ENCODE assay signal across 9 cellular contexts in the genomic region with DNA sequence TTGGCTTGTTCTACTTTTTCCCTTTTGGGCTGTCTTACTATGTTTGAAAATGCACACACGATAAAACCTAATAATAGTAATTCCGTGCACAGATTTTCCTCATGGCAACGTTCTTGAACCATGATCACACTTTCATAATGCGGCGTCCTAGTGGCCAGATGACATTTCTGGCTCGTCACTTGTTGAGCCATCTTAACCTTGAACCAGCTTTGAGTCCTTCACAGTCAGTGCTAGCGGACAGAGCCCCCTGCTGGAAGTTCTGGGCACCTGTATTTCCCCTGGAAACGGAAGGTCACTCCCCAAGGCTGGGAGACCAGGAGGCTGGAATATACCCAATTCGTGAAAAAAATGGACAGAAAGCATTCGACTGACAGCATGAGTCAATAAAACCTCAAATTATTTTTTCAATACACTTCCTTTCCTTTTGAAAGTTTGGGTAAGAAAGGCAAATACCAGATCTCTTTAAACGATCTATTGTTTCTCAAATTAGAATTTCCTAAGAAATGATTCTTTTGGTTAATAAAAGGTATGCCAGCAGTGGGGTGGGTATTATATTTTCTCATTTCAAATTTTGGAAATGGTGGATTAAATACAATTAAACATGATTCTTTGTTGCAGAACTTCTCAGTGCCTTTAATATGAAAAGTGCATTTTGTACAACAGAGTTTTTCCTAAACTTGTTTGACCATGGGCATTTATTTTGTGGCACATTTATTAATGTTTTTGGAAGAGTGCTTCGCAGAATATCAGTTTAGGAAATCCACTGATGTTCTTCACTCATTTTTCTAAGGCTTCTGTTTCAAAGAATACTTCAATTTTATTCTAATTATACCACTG.
DNase-seq lines count a peak whose midpoint lies in the region; ATAC-seq and TF ChIP-seq lines count a peak whose summit lies in the region.
"Had no signal": no experiment of that assay in that cellular context is flagged by ENCODE, and none has a peak within 500 bp of the region (broad histone marks: within the 10 kb centered on the region; RNA-seq: fewer than 3 reads in every experiment).

No MANE protein-coding gene starts in this region.

- H2AFZ ChIP-seq in OCI-LY7 (ENCODE audit: low read length) = no peak overlapping the region

- TF ChIP-seq CTCF in OCI-LY7 (conservative IDR thresholded peaks at IDR 0.05; ENCODE audit: low read length) (peak; percentile 99), nephron progenitor cell (IDR thresholded peaks at IDR 0.05) (peak; percentile 87)

- no peaks in the 10 kb centered on the region for H3K36me3 Mint-ChIP-seq in nephron progenitor cell (ENCODE audit: low read depth)

- H3K27ac ChIP-seq in OCI-LY7 (ENCODE audit: low read depth, low read length, poor library complexity, severe bottlenecking) = no peak overlapping the region
- H3K27ac ChIP-seq in substantia nigra (ENCODE audit: low read depth, low read length, poor library complexity, severe bottlenecking) = no peak overlapping the region
- H3K27ac ChIP-seq: epithelial cell of prostate had no signal

- H3K4me3 Mint-ChIP-seq in nephron progenitor cell = no peak overlapping the region

- H3K4me1 ChIP-seq in OCI-LY7 (ENCODE audit: insufficient read depth, low read length, poor library complexity, severe bottlenecking) = no peaks in the 10 kb centered on the region

- H3K27ac Mint-ChIP-seq in nephron progenitor cell = no peak overlapping the region

- peaks cover 15% of the 10 kb centered on the region for H3K27me3 Mint-ChIP-seq in nephron progenitor cell (ENCODE audit: low read depth, poor library complexity)

- no peaks in the 10 kb centered on the region for H3K36me3 ChIP-seq in OCI-LY7 (ENCODE audit: insufficient read depth, low read length)

- CTCF ChIA-PET in OCI-LY7 (lab: Charles Lee; ENCODE audit: unreplicated experiment) = no interaction called here

- H3K79me2 ChIP-seq in OCI-LY7 (ENCODE audit: insufficient read depth, low read depth, low read length) = no peaks in the 10 kb centered on the region

- no peak overlapping the region for H3K4me2 ChIP-seq in OCI-LY7 (ENCODE audit: low read length)

- ATAC-seq in GM19467 (IDR thresholded peaks at IDR 0.05; ENCODE audit: unreplicated experiment) (peak; percentile 96), HG03558 (IDR thresholded peaks at IDR 0.05; ENCODE audit: extremely low read depth, unreplicated experiment) (peak; percentile 91)

- no peaks in the 10 kb centered on the region for H4K20me1 ChIP-seq in OCI-LY7 (ENCODE audit: insufficient read depth, low read length)

- POLR2A ChIA-PET in OCI-LY7 (lab: Charles Lee) = interaction anchor here (0.6 kb wide), 1 partner anchor 150 kb away, joined by 3 read pairs; no protein-coding TSS in a partner anchor

- DNase-seq in D341Med (ENCODE audit: low spot score) (peak; percentile 77), OCI-LY7 (ENCODE audit: low spot score) (peak; percentile 84), fibroblast of gingiva (ENCODE audit: low read depth) (peak; percentile 72), nephron progenitor cell (peak; percentile 78), substantia nigra (lab: John Stamatoyannopoulos, UW) (peak in 43 of 49 donors; percentile 17 to 82 (median 64))
- peak; percentile 74 for DNase-seq in activated CD8-positive, alpha-beta memory T cell treated with anti-CD3 and anti-CD28 coated beads, Interleukin-2, amount 50 U/mL, for 48 hours

- H3K9me3 Mint-ChIP-seq in nephron progenitor cell = no peaks in the 10 kb centered on the region

- H3K9me2 ChIP-seq in OCI-LY7 (ENCODE audit: insufficient read depth, low read length) = no peaks in the 10 kb centered on the region

- no TSS peak for BruUV-seq in OCI-LY7 (replicated peaks; lab: Mats Ljungman, UMichigan)

- no peaks in the 10 kb centered on the region for H3K9me3 ChIP-seq in OCI-LY7 (ENCODE audit: low read length)

- H3K4me3 ChIP-seq in OCI-LY7 (ENCODE audit: low read depth, low read length, poor library complexity, severe bottlenecking) = no peak overlapping the region

- intact Hi-C loops in OCI-LY7 (cut with micrococcal nuclease; ENCODE audit: unreplicated experiment) = loop anchor here (1.0 to 2.0 kb wide), 5 partner anchors 200 to 786 kb away; no protein-coding TSS in a partner anchor

- peaks cover 21% of the 10 kb centered on the region for H3K4me1 Mint-ChIP-seq in nephron progenitor cell
